1 cellular context compared by ENCODE assay signal in the genomic region with DNA sequence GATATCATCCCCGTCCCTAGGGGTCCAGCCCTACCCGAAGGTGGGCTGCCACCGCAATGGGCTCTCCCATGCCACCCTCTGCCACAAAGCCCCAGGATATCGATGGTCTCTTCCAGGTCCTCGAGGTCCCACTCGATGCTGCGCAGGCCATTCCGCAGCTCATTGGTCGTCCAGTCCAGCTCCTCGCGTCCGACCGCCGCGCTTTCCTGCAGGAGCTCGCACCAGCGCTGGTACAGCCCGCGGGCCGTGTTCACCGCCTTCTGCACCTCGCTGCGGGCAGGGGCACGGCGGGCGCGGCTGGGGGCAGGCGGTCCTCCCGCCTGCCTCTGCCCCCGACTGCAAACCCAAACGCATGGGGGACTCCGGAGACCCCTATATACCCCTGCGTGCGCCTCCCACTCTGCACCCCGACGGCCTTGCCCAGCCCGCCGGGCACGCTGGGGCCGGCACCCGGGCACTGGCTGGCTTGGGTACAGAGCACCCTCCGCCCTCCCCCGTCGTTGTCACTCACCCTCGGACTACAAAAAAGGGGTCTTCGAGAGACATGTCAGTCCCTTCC.
TF ChIP-seq lines count a peak whose summit lies in the region.

No MANE protein-coding gene starts in this region.

TF ChIP-seq in HepG2, 621 proteins besides CTCF, POLR2A, EP300 and RAD21 (continued from another document and continues in another):
- TF ChIP-seq, protein P1, sequence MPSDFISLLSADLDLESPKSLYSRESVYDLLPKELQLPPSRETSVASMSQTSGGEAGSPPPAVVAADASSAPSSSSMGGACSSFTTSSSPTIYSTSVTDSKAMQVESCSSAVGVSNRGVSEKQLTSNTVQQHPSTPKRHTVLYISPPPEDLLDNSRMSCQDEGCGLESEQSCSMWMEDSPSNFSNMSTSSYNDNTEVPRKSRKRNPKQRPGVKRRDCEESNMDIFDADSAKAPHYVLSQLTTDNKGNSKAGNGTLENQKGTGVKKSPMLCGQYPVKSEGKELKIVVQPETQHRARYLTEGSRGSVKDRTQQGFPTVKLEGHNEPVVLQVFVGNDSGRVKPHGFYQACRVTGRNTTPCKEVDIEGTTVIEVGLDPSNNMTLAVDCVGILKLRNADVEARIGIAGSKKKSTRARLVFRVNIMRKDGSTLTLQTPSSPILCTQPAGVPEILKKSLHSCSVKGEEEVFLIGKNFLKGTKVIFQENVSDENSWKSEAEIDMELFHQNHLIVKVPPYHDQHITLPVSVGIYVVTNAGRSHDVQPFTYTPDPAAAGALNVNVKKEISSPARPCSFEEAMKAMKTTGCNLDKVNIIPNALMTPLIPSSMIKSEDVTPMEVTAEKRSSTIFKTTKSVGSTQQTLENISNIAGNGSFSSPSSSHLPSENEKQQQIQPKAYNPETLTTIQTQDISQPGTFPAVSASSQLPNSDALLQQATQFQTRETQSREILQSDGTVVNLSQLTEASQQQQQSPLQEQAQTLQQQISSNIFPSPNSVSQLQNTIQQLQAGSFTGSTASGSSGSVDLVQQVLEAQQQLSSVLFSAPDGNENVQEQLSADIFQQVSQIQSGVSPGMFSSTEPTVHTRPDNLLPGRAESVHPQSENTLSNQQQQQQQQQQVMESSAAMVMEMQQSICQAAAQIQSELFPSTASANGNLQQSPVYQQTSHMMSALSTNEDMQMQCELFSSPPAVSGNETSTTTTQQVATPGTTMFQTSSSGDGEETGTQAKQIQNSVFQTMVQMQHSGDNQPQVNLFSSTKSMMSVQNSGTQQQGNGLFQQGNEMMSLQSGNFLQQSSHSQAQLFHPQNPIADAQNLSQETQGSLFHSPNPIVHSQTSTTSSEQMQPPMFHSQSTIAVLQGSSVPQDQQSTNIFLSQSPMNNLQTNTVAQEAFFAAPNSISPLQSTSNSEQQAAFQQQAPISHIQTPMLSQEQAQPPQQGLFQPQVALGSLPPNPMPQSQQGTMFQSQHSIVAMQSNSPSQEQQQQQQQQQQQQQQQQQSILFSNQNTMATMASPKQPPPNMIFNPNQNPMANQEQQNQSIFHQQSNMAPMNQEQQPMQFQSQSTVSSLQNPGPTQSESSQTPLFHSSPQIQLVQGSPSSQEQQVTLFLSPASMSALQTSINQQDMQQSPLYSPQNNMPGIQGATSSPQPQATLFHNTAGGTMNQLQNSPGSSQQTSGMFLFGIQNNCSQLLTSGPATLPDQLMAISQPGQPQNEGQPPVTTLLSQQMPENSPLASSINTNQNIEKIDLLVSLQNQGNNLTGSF (CRISPR knock-in tag; IDR thresholded peaks at IDR 0.05), result no peak
- TF ChIP-seq ZNF30 (CRISPR knock-in tag; IDR thresholded peaks at IDR 0.05) (0 out of 2 replicates have a peak, but pooled peaks have one; percentile 42), REXO4 (CRISPR knock-in tag; IDR thresholded peaks at IDR 0.05; ENCODE audit: borderline replicate concordance) (no peak), SSRP1 (CRISPR knock-in tag; IDR thresholded peaks at IDR 0.05) (no peak), ZNF563 (CRISPR knock-in tag; IDR thresholded peaks at IDR 0.05) (peak; percentile 28; the same call in 1 of the 2 replicates), KAT7 (CRISPR knock-in tag; IDR thresholded peaks at IDR 0.05; ENCODE audit: borderline replicate concordance) (peak; percentile 35; the same call in 1 of the 2 replicates), NFYC (CRISPR knock-in tag; IDR thresholded peaks at IDR 0.05) (no peak), ZNF83 (CRISPR knock-in tag; IDR thresholded peaks at IDR 0.05; ENCODE audit: borderline replicate concordance) (no peak; the same call in 1 of the 2 replicates), RFXAP (CRISPR knock-in tag; IDR thresholded peaks at IDR 0.05; ENCODE audit: borderline replicate concordance) (peak; percentile 5; the same call in 1 of the 2 replicates), ARHGAP35 (CRISPR knock-in tag; IDR thresholded peaks at IDR 0.05; ENCODE audit: borderline replicate concordance) (no peak), ZSCAN25 (CRISPR knock-in tag; IDR thresholded peaks at IDR 0.05) (peak; percentile 12; the same call in 1 of the 2 replicates), SP140L (CRISPR knock-in tag; IDR thresholded peaks at IDR 0.05; ENCODE audit: borderline replicate concordance) (no peak), KMT2A (CRISPR knock-in tag; IDR thresholded peaks at IDR 0.05) (peak; percentile 48; the same call in 1 of the 2 replicates), IKZF4 (CRISPR knock-in tag; IDR thresholded peaks at IDR 0.05; ENCODE audit: borderline replicate concordance, low read depth, not compliant biosample characterization) (peak; percentile 29), BHLHE40 (IDR thresholded peaks at IDR 0.05; ENCODE audit: low read length) (0 out of 2 replicates have a peak, but pooled peaks have one; percentile 3), WIZ (CRISPR knock-in tag; IDR thresholded peaks at IDR 0.05) (no peak), RAD51 (IDR thresholded peaks at IDR 0.05; ENCODE audit: borderline replicate concordance) (no peak), HNRNPK (IDR thresholded peaks at IDR 0.05; ENCODE audit: low read depth, low read length, poor library complexity, severe bottlenecking) (peak; percentile 55), KLF16 (CRISPR knock-in tag; IDR thresholded peaks at IDR 0.05) (no peak), ZSCAN12 (CRISPR knock-in tag; IDR thresholded peaks at IDR 0.05) (0 out of 2 replicates have a peak, but pooled peaks have one; percentile 75), ZNF790 (CRISPR knock-in tag; IDR thresholded peaks at IDR 0.05; ENCODE audit: borderline replicate concordance) (no peak), ZSCAN21 (CRISPR knock-in tag; IDR thresholded peaks at IDR 0.05; ENCODE audit: borderline replicate concordance) (no peak), ZNF615 (CRISPR knock-in tag; IDR thresholded peaks at IDR 0.05; ENCODE audit: borderline replicate concordance) (no peak), ZNF431 (CRISPR knock-in tag; IDR thresholded peaks at IDR 0.05; ENCODE audit: borderline replicate concordance, low read depth) (no peak), GATA4 (IDR thresholded peaks at IDR 0.05; ENCODE audit: borderline replicate concordance, low read depth) (no peak), ZNF432 (CRISPR knock-in tag; IDR thresholded peaks at IDR 0.05; ENCODE audit: borderline replicate concordance) (no peak), PHF5A (CRISPR knock-in tag; IDR thresholded peaks at IDR 0.05; ENCODE audit: low read depth, unreplicated experiment) (no peak), DPF2 (CRISPR knock-in tag; IDR thresholded peaks at IDR 0.05; ENCODE audit: borderline replicate concordance, low read depth) (peak; percentile 38; the same call in 1 of the 2 replicates), MIXL1 (CRISPR knock-in tag; IDR thresholded peaks at IDR 0.05) (no peak), HOXA3 (CRISPR knock-in tag; IDR thresholded peaks at IDR 0.05) (no peak), NCOA2 (CRISPR knock-in tag; IDR thresholded peaks at IDR 0.05) (no peak), CREM (IDR thresholded peaks at IDR 0.05) (no peak), CREM (CRISPR knock-in tag; IDR thresholded peaks at IDR 0.05) (no peak), SALL1 (CRISPR knock-in tag; IDR thresholded peaks at IDR 0.05) (peak; percentile 35; the same call in 1 of the 2 replicates), HDAC1 (CRISPR knock-in tag; IDR thresholded peaks at IDR 0.05) (no peak; the same call in 1 of the 2 replicates), MTF2 (CRISPR knock-in tag; IDR thresholded peaks at IDR 0.05; ENCODE audit: borderline replicate concordance) (no peak), ZNF619 (CRISPR knock-in tag; IDR thresholded peaks at IDR 0.05) (no peak)
- TF ChIP-seq, protein P2, sequence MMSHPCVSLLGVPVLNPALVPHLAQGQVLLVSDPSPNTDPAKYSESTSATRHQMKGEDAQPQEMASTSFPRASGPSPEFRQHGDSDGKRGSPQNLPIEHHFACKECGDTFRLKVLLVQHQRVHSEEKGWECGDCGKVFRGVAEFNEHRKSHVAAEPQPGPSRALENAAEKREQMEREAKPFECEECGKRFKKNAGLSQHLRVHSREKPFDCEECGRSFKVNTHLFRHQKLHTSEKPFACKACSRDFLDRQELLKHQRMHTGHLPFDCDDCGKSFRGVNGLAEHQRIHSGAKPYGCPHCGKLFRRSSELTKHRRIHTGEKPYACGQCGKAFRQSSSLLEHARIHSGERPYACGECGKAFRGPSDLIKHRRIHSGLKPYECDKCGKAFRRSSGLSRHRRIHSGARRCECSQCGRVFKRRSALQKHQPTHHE (CRISPR knock-in tag; IDR thresholded peaks at IDR 0.05; ENCODE audit: borderline replicate concordance), result no peak; the same call in 1 of the 2 replicates
- TF ChIP-seq, protein P3, sequence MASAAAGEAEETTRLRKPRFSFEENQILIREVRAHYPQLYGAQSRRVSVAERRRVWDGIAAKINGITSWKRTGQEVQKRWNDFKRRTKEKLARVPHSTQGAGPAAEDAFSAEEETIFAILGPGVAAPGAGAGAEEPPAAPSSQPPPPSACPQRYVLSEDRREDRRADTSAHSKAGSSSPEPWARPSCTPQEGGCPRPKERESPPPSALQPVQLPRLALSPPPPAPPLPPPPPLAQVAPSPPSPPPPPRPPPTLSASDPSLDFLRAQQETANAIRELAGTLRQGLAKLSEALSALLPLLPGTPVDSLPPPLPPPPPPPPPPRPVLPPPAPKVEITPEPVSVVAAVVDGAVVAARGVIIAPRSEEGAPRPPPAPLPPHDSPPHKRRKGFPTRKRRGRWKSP (CRISPR knock-in tag; IDR thresholded peaks at IDR 0.05), result 0 out of 2 replicates have a peak, but pooled peaks have one; percentile 7
- TF ChIP-seq, protein P4, sequence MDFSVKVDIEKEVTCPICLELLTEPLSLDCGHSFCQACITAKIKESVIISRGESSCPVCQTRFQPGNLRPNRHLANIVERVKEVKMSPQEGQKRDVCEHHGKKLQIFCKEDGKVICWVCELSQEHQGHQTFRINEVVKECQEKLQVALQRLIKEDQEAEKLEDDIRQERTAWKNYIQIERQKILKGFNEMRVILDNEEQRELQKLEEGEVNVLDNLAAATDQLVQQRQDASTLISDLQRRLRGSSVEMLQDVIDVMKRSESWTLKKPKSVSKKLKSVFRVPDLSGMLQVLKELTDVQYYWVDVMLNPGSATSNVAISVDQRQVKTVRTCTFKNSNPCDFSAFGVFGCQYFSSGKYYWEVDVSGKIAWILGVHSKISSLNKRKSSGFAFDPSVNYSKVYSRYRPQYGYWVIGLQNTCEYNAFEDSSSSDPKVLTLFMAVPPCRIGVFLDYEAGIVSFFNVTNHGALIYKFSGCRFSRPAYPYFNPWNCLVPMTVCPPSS (IDR thresholded peaks at IDR 0.05), result no peak
- TF ChIP-seq, protein P5, sequence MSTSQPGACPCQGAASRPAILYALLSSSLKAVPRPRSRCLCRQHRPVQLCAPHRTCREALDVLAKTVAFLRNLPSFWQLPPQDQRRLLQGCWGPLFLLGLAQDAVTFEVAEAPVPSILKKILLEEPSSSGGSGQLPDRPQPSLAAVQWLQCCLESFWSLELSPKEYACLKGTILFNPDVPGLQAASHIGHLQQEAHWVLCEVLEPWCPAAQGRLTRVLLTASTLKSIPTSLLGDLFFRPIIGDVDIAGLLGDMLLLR (CRISPR knock-in tag; IDR thresholded peaks at IDR 0.05), result peak; percentile 47; the same call in 1 of the 2 replicates
- TF ChIP-seq, protein P6, sequence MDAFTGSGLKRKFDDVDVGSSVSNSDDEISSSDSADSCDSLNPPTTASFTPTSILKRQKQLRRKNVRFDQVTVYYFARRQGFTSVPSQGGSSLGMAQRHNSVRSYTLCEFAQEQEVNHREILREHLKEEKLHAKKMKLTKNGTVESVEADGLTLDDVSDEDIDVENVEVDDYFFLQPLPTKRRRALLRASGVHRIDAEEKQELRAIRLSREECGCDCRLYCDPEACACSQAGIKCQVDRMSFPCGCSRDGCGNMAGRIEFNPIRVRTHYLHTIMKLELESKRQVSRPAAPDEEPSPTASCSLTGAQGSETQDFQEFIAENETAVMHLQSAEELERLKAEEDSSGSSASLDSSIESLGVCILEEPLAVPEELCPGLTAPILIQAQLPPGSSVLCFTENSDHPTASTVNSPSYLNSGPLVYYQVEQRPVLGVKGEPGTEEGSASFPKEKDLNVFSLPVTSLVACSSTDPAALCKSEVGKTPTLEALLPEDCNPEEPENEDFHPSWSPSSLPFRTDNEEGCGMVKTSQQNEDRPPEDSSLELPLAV (CRISPR knock-in tag; conservative IDR thresholded peaks at IDR 0.05; ENCODE audit: low read depth), result no peak
- TF ChIP-seq, protein P7, sequence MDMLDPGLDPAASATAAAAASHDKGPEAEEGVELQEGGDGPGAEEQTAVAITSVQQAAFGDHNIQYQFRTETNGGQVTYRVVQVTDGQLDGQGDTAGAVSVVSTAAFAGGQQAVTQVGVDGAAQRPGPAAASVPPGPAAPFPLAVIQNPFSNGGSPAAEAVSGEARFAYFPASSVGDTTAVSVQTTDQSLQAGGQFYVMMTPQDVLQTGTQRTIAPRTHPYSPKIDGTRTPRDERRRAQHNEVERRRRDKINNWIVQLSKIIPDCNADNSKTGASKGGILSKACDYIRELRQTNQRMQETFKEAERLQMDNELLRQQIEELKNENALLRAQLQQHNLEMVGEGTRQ (IDR thresholded peaks at IDR 0.05; ENCODE audit: low read depth, low read length), result no peak
- TF ChIP-seq, protein P7 (CRISPR knock-in tag; IDR thresholded peaks at IDR 0.05; ENCODE audit: borderline replicate concordance), result no peak
- TF ChIP-seq, protein P8, sequence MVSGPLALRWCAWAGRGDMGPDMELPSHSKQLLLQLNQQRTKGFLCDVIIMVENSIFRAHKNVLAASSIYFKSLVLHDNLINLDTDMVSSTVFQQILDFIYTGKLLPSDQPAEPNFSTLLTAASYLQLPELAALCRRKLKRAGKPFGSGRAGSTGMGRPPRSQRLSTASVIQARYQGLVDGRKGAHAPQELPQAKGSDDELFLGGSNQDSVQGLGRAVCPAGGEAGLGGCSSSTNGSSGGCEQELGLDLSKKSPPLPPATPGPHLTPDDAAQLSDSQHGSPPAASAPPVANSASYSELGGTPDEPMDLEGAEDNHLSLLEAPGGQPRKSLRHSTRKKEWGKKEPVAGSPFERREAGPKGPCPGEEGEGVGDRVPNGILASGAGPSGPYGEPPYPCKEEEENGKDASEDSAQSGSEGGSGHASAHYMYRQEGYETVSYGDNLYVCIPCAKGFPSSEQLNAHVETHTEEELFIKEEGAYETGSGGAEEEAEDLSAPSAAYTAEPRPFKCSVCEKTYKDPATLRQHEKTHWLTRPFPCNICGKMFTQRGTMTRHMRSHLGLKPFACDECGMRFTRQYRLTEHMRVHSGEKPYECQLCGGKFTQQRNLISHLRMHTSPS (CRISPR knock-in tag; IDR thresholded peaks at IDR 0.05; ENCODE audit: low read depth), result peak; percentile 79; the same call in 1 of the 2 replicates
- TF ChIP-seq, protein P9, sequence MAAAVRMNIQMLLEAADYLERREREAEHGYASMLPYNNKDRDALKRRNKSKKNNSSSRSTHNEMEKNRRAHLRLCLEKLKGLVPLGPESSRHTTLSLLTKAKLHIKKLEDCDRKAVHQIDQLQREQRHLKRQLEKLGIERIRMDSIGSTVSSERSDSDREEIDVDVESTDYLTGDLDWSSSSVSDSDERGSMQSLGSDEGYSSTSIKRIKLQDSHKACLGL (CRISPR knock-in tag; IDR thresholded peaks at IDR 0.05), result peak; percentile 75
- TF ChIP-seq, protein P10, sequence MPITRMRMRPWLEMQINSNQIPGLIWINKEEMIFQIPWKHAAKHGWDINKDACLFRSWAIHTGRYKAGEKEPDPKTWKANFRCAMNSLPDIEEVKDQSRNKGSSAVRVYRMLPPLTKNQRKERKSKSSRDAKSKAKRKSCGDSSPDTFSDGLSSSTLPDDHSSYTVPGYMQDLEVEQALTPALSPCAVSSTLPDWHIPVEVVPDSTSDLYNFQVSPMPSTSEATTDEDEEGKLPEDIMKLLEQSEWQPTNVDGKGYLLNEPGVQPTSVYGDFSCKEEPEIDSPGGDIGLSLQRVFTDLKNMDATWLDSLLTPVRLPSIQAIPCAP (CRISPR knock-in tag; IDR thresholded peaks at IDR 0.05; ENCODE audit: low read depth), result no peak
